In the genomic region with DNA sequence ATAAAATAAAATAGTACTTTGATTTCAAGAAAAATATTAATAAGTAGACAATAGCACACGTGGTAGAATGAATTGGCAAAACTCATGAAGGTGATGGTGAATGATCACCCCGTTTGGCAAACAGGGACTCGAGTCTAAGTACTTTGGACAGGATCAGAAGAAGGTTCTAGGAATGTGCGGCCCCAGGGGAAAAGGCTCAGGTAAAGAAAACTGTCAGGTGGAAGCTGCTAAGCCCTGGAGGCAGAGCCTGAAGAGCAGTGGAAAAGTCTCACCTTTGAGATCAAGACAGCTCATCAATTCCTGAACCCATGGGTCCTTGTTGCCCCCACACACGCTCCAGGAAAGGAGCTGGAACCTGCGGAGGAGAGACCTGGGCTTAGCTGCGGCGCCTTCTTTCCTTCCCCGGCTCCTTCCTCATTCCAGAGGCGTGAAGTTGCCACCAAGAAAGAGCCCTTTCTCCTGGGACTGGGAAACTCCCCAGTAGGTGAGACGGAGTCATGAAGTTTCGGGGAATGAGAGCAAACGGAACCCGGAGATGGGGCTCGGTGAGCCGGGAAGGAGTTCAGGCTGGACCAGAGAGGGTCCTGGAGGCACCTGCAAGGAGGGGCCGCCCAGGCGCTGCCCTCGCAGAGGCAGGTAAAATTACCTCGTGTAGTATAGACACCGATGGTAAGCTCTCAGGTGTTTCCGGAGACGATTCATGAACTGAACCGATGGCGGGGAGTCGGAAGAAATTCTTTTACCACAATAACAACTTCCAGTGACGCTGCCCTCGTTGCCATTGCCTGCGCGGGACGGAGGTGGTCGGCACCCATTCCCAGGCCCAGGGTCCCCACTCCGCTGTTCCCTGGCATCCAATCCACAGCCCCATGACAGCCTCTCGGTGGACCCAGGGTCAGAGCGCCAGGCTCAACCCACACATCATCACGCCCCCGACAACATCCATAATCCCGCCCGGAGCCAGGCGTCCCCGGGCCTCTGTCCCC, we compare ENCODE assay signal across 9 cellular contexts. TPM values are rescaled to one million over a fixed set of nuclear protein-coding genes. Genes with fewer than 3 reads are reported as not detected.
DNase-seq lines count a peak whose midpoint lies in the region; ATAC-seq and TF ChIP-seq lines count a peak whose summit lies in the region.
"Had no signal": no experiment of that assay in that cellular context is flagged by ENCODE, and none has a peak within 500 bp of the region (broad histone marks: within the 10 kb centered on the region; RNA-seq: fewer than 3 reads in every experiment).

No MANE protein-coding gene starts in this region.

- no CpG with 5 or more reads among the region's 41 CpGs for WGBS in trophoblast cell (ENCODE audit: extremely low coverage, insufficient coverage, insufficient read length)

- H3K9ac ChIP-seq in trophoblast cell (ENCODE audit: low read length) = no peak overlapping the region

- H4K12ac ChIP-seq in trophoblast cell (ENCODE audit: low read depth, low read length) = no peak overlapping the region

- H3K23ac ChIP-seq in trophoblast cell (ENCODE audit: low read length) = no peak overlapping the region

- no peak overlapping the region for H2AFZ ChIP-seq in trophoblast cell (ENCODE audit: insufficient read depth, low read length, poor library complexity)

- H3K79me1 ChIP-seq in trophoblast cell (ENCODE audit: low read length) = no peaks in the 10 kb centered on the region

- TF ChIP-seq CTCF in GM06990 (IDR thresholded peaks at IDR 0.05; ENCODE audit: insufficient read depth, low read length, poor library complexity, severe bottlenecking) (no peak), WERI-Rb-1 (IDR thresholded peaks at IDR 0.05; ENCODE audit: low read depth, low read length) (no peak), fibroblast of villous mesenchyme (IDR thresholded peaks at IDR 0.05; ENCODE audit: insufficient read depth, low read depth, low read length) (no peak)

- no peak overlapping the region for H3K14ac ChIP-seq in trophoblast cell (ENCODE audit: low read length)

- H3K9me3 ChIP-seq in WERI-Rb-1 (ENCODE audit: severe bottlenecking) (no peaks in the 10 kb centered on the region), trophoblast cell (ENCODE audit: insufficient read depth, low read depth, low read length) (peaks cover 15% of the 10 kb centered on the region)

- H4K8ac ChIP-seq in trophoblast cell (ENCODE audit: low read depth, low read length) = no peak overlapping the region

- no peak overlapping the region for H4K91ac ChIP-seq in trophoblast cell (ENCODE audit: low read depth, low read length)

- H2BK5ac ChIP-seq in trophoblast cell (ENCODE audit: low read depth, low read length, poor library complexity) = no peak overlapping the region

- H3K4me1 ChIP-seq in trophoblast cell (ENCODE audit: control insufficient read depth in 1 of 2, insufficient read depth in 2 of 2, low read length in 2 of 2) = peaks cover 14 to 16% of the 10 kb centered on the region in 2 experiments

- H3K4me3 ChIP-seq in GM06990 (replicated peaks; ENCODE audit: low read depth, low read length) (peak overlapping the region; percentile 68), WERI-Rb-1 (ENCODE audit: low read depth, low read length) (peak overlapping the region; percentile 68), fibroblast of villous mesenchyme (ENCODE audit: low read depth, low read length) (peak overlapping the region; percentile 71), trophoblast cell (ENCODE audit: low read depth, low read length) (peak overlapping the region; percentile 30)

- ATAC-seq in GM19463 (IDR thresholded peaks at IDR 0.05; ENCODE audit: unreplicated experiment) (no peak), GM21526 (IDR thresholded peaks at IDR 0.05; ENCODE audit: low FRiP score, unreplicated experiment) (no peak), GM21515 (IDR thresholded peaks at IDR 0.05; ENCODE audit: unreplicated experiment) (no peak)

- H2BK12ac ChIP-seq in trophoblast cell (ENCODE audit: low read length) = no peak overlapping the region

- no peak overlapping the region for H2BK120ac ChIP-seq in trophoblast cell (ENCODE audit: insufficient read depth, low read length, poor library complexity)

- no peak overlapping the region for H3K18ac ChIP-seq in trophoblast cell (ENCODE audit: low read length)

- no peaks in the 10 kb centered on the region for H3K79me2 ChIP-seq in trophoblast cell (ENCODE audit: control insufficient read depth, insufficient read depth, low read length, poor library complexity)

- H3K27me3 ChIP-seq in GM06990 (replicated peaks; ENCODE audit: control insufficient read depth, insufficient read depth, low read length) (no peaks in the 10 kb centered on the region; the same call in 1 of the 2 replicates), WERI-Rb-1 (ENCODE audit: insufficient read depth, low read depth, severe bottlenecking) (peaks cover 16% of the 10 kb centered on the region), trophoblast cell (ENCODE audit: insufficient read depth, low read length) (peaks cover 36% of the 10 kb centered on the region)

- no peak overlapping the region for H3K4ac ChIP-seq in trophoblast cell (ENCODE audit: low read depth, low read length)

- H3K36me3 ChIP-seq in GM06990 (ENCODE audit: control insufficient read depth, insufficient read depth, low read length) (no peaks in the 10 kb centered on the region), WERI-Rb-1 (0 out of 2 replicates have a peak, but pooled peaks cover 3% of the 10 kb centered on the region), trophoblast cell (ENCODE audit: control insufficient read depth in 1 of 2, insufficient read depth in 2 of 2, low read length in 2 of 2) (no peaks in the 10 kb centered on the region)

- peak overlapping the region; percentile 89 for H3K4me2 ChIP-seq in trophoblast cell (ENCODE audit: low read length)

- H3K27ac ChIP-seq in WERI-Rb-1 (no peak overlapping the region), trophoblast cell (ENCODE audit: low read depth, low read length) (no peak overlapping the region)

- DNase-seq in GM06990 (ENCODE audit: extremely low read depth, insufficient read length) = no peak
- DNase-seq in WERI-Rb-1 = no peak
- DNase-seq in fibroblast of villous mesenchyme (ENCODE audit: low read depth) = no peak
- peak; percentile 28 to 49 for DNase-seq in trophoblast cell
- DNase-seq in pons (ENCODE audit: low spot score) = no peak

- H2AK5ac ChIP-seq in trophoblast cell (ENCODE audit: low read length) = no peak overlapping the region

RNA-seq across cellular contexts. Expression of a gene that starts 1.2 kb away (rescaled TPM):
- total RNA-seq in fibroblast of villous mesenchyme = not detected in 2 replicates
- polyA plus RNA-seq in trophoblast cell (2013) = 0.01 and 0.03 TPM in 2 replicates
- total RNA-seq: lung microvascular endothelial cell had no signal

RNA-seq across cellular contexts. Expression of a gene that starts 1.3 kb away (rescaled TPM):
- total RNA-seq in fibroblast of villous mesenchyme = 0.64 and 0.86 TPM in 2 replicates
- polyA plus RNA-seq in trophoblast cell (2013) = 1.4 and 2.1 TPM in 2 replicates

RNA-seq across cellular contexts. Expression of a gene that starts 7.2 kb away (rescaled TPM):
- 9.9 and 11.0 TPM in 2 replicates for total RNA-seq in fibroblast of villous mesenchyme
- polyA plus RNA-seq in trophoblast cell (2013) = 20.5 and 21.8 TPM in 2 replicates

RNA-seq across cellular contexts. Expression of a gene that starts 28.0 kb away (rescaled TPM):
- total RNA-seq in fibroblast of villous mesenchyme = 3.5 TPM in 2 replicates
- 10.9 and 11.4 TPM in 2 replicates for polyA plus RNA-seq in trophoblast cell (2013)

RNA-seq across cellular contexts. Expression of a gene that starts 33.3 kb away (rescaled TPM):
- not detected in 2 replicates for total RNA-seq in fibroblast of villous mesenchyme
- polyA plus RNA-seq in trophoblast cell (2013) = not detected in 2 replicates
- total RNA-seq: lung microvascular endothelial cell had no signal

Comparison
In these comparisons a context has a peak if more than half of its experiments do, and no peak if none do; other contexts are left out.
1. DNase-seq: peak in trophoblast cell (2 of 2); none in GM06990 (single experiment), WERI-Rb-1 (single experiment), fibroblast of villous mesenchyme (single experiment) and pons (single experiment).
2. Peak in every context shown above with its lines, with median percentiles within 50 percentile points of each other: H3K4me3 ChIP-seq.